ENCODE assay signal across 10 cellular contexts in the genomic region with DNA sequence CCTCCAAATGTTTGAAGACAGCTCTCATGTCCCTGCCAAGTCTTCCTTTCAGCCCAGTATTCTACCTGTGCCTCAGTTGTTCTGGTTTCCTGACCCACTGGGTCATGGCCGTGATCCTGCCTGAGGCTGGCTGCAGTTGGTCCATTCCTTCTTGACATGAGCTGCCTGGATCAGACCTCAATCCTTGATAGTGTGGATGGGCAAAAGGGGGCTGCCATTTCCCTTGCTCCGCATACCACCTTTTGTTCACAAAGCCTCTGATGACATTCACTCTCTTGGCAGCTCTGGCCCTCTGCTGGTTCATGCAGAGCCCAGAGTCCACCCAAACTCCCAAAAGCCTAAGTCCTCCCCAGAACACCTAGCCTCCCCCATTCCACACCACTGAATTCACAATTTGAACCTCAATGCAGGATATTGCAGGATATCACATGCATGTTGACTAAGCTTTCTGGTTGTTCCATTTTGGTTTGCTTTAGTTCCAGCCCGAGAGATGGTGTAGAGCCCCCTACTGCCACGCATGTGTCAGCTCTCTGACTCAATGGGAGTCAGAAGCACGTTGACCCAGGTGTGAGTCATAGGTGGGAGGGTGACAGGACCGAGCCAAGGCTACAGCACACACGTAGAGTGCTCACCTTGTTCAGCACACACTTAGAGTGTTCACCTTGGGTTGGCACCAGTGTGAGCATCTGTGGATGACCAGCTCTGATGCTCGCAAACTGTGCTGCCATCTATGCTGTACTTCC.
DNase-seq lines count a peak whose midpoint lies in the region; ATAC-seq and TF ChIP-seq lines count a peak whose summit lies in the region.
"Had no signal": no experiment of that assay in that cellular context is flagged by ENCODE, and none has a peak within 500 bp of the region (broad histone marks: within the 10 kb centered on the region; RNA-seq: fewer than 3 reads in every experiment).

No MANE protein-coding gene starts in this region.

- TF ChIP-seq CTCF in activated CD8-positive, alpha-beta T cell treated with anti-CD3 and anti-CD28 coated beads for 36 hours (IDR thresholded peaks at IDR 0.05), result no peak
- peak; percentile 35; the same call in 1 of the 2 replicates for TF ChIP-seq CTCF in OCI-LY7 (conservative IDR thresholded peaks at IDR 0.05; ENCODE audit: low read length)
- TF ChIP-seq CTCF in GM13976 (IDR thresholded peaks at IDR 0.05; ENCODE audit: borderline replicate concordance, control extremely low read depth, extremely low read depth, insufficient read depth, missing control alignments), result no peak

- in situ Hi-C loops in GM13976 (cut with MboI; ENCODE audit: low sequenced_read_pairs, unreplicated experiment), result no loop called here

- H3K9me2 ChIP-seq in OCI-LY7 (ENCODE audit: insufficient read depth, low read length), result no peaks in the 10 kb centered on the region

- H3K27ac Mint-ChIP-seq in activated CD8-positive, alpha-beta T cell treated with anti-CD3 and anti-CD28 coated beads for 36 hours, result peak overlapping the region; percentile 2
- H3K27ac Mint-ChIP-seq in activated CD8-positive, alpha-beta T cell treated with anti-CD3 and anti-CD28 coated beads, Interleukin-2, amount 10 ng/mL, durations not matched to agents 7 days and 5 days, result no peak overlapping the region
- H3K27ac Mint-ChIP-seq in naive thymus-derived CD8-positive, alpha-beta T cell, result no peak overlapping the region
- H3K27ac Mint-ChIP-seq: activated naive CD8-positive, alpha-beta T cell treated with anti-CD3 and anti-CD28 coated beads, Interleukin-2, amount 10 ng/mL, durations not matched to agents 7 days and 5 days had no signal

- intact Hi-C loops in activated CD8-positive, alpha-beta T cell treated with anti-CD3 and anti-CD28 coated beads for 36 hours (cut with micrococcal nuclease), result no loop called here
- intact Hi-C loops in OCI-LY7 (cut with micrococcal nuclease; ENCODE audit: unreplicated experiment), result no loop called here

- peak; percentile 97 for ATAC-seq in activated CD8-positive, alpha-beta T cell treated with anti-CD3 and anti-CD28 coated beads for 36 hours
- ATAC-seq in activated CD8-positive, alpha-beta T cell treated with anti-CD3 and anti-CD28 coated beads, Interleukin-2, amount 10 ng/mL, durations not matched to agents 7 days and 5 days, result no peak
- no peak for ATAC-seq in naive thymus-derived CD8-positive, alpha-beta T cell

- no peaks in the 10 kb centered on the region for H3K9me3 ChIP-seq in OCI-LY7 (ENCODE audit: low read length)

- no peak overlapping the region for H3K4me3 ChIP-seq in OCI-LY7 (ENCODE audit: low read depth, low read length, poor library complexity, severe bottlenecking)

- peaks cover 14% of the 10 kb centered on the region for H3K4me1 Mint-ChIP-seq in activated CD8-positive, alpha-beta T cell treated with anti-CD3 and anti-CD28 coated beads for 36 hours (ENCODE audit: low read depth)
- H3K4me1 Mint-ChIP-seq in activated CD8-positive, alpha-beta T cell treated with anti-CD3 and anti-CD28 coated beads, Interleukin-2, amount 10 ng/mL, durations not matched to agents 7 days and 5 days (ENCODE audit: low read depth), result peaks cover under 1% of the 10 kb centered on the region
- peaks cover 0 to 3% (median 0%) of the 10 kb centered on the region in 4 donors for H3K4me1 Mint-ChIP-seq in naive thymus-derived CD8-positive, alpha-beta T cell

- H3K9me3 Mint-ChIP-seq in activated CD8-positive, alpha-beta T cell treated with anti-CD3 and anti-CD28 coated beads for 36 hours, result no peaks in the 10 kb centered on the region
- no peaks in the 10 kb centered on the region for H3K9me3 Mint-ChIP-seq in activated CD8-positive, alpha-beta T cell treated with anti-CD3 and anti-CD28 coated beads, Interleukin-2, amount 10 ng/mL, durations not matched to agents 7 days and 5 days (ENCODE audit: insufficient read depth)
- no peaks in the 10 kb centered on the region for H3K9me3 Mint-ChIP-seq in naive thymus-derived CD8-positive, alpha-beta T cell
- H3K9me3 Mint-ChIP-seq: activated naive CD8-positive, alpha-beta T cell treated with anti-CD3 and anti-CD28 coated beads, Interleukin-2, amount 10 ng/mL, durations not matched to agents 7 days and 5 days had no signal

- peak; percentile 75 for DNase-seq in activated CD8-positive, alpha-beta T cell treated with anti-CD3 and anti-CD28 coated beads for 36 hours
- DNase-seq in activated CD8-positive, alpha-beta T cell treated with anti-CD3 and anti-CD28 coated beads, Interleukin-2, amount 10 ng/mL, durations not matched to agents 7 days and 5 days, result no peak
- DNase-seq in OCI-LY7 (ENCODE audit: low spot score) (no peak), epithelial cell of prostate (ENCODE audit: low read depth, low spot score) (peak; percentile 58), GM13976 (ENCODE audit: low spot score) (no peak), GM19240 (ENCODE audit: insufficient read length, low spot score) (no peak)
- peak; percentile 19 for DNase-seq in stimulated activated CD8-positive, alpha-beta memory T cell treated with anti-CD3 and anti-CD28 coated beads, Interleukin-4, amount 100 ng/mL, for 24 hours (ENCODE audit: low read depth)
- no peak for DNase-seq in naive thymus-derived CD8-positive, alpha-beta T cell
- DNase-seq: activated naive CD8-positive, alpha-beta T cell treated with anti-CD3 and anti-CD28 coated beads, Interleukin-2, amount 10 ng/mL, durations not matched to agents 7 days and 5 days; NCI-H1436 had no signal

- peaks cover 4% of the 10 kb centered on the region for H3K27me3 Mint-ChIP-seq in activated CD8-positive, alpha-beta T cell treated with anti-CD3 and anti-CD28 coated beads for 36 hours
- H3K27me3 Mint-ChIP-seq in activated CD8-positive, alpha-beta T cell treated with anti-CD3 and anti-CD28 coated beads, Interleukin-2, amount 10 ng/mL, durations not matched to agents 7 days and 5 days (ENCODE audit: low read depth), result peaks cover 14% of the 10 kb centered on the region
- H3K27me3 Mint-ChIP-seq in naive thymus-derived CD8-positive, alpha-beta T cell, result peaks cover 0 to 12% (median 3%) of the 10 kb centered on the region in 5 donors

- POLR2A ChIA-PET in activated CD8-positive, alpha-beta T cell treated with anti-CD3 and anti-CD28 coated beads for 36 hours (lab: Charles Lee), result interaction anchor here (1.2 to 1.3 kb wide), 2 partner anchors 90 to 149 kb away, joined by 3 to 4 read pairs; no protein-coding TSS in a partner anchor
- POLR2A ChIA-PET in activated CD8-positive, alpha-beta T cell treated with anti-CD3 and anti-CD28 coated beads, Interleukin-2, amount 10 ng/mL, durations not matched to agents 7 days and 5 days (lab: Charles Lee), result no interaction called here
- POLR2A ChIA-PET in OCI-LY7 (lab: Charles Lee), result no interaction called here
- POLR2A ChIA-PET in naive thymus-derived CD8-positive, alpha-beta T cell (lab: Charles Lee), result no interaction called here

- no peaks in the 10 kb centered on the region for H3K36me3 ChIP-seq in OCI-LY7 (ENCODE audit: insufficient read depth, low read length)

- CTCF ChIA-PET in activated CD8-positive, alpha-beta T cell treated with anti-CD3 and anti-CD28 coated beads for 36 hours (lab: Charles Lee), result interaction anchor here (0.8 to 2.0 kb wide), 5 partner anchors 8 to 229 kb away, joined by 3 to 5 read pairs (median 3); no protein-coding TSS in a partner anchor
- CTCF ChIA-PET in activated CD8-positive, alpha-beta T cell treated with anti-CD3 and anti-CD28 coated beads, Interleukin-2, amount 10 ng/mL, durations not matched to agents 7 days and 5 days (lab: Charles Lee), result interaction anchor here (0.9 to 1.2 kb wide), 3 partner anchors 20 to 230 kb away, joined by 3 to 5 read pairs (median 3); no protein-coding TSS in a partner anchor
- CTCF ChIA-PET in OCI-LY7 (lab: Charles Lee; ENCODE audit: unreplicated experiment), result no interaction called here

- no peaks in the 10 kb centered on the region for H3K4me1 ChIP-seq in OCI-LY7 (ENCODE audit: insufficient read depth, low read length, poor library complexity, severe bottlenecking)

- H3K4me2 ChIP-seq in OCI-LY7 (ENCODE audit: low read length), result no peak overlapping the region

- no TSS peak for BruUV-seq in OCI-LY7 (replicated peaks; lab: Mats Ljungman, UMichigan)

- H3K4me3 Mint-ChIP-seq in activated CD8-positive, alpha-beta T cell treated with anti-CD3 and anti-CD28 coated beads for 36 hours, result no peak overlapping the region
- H3K4me3 Mint-ChIP-seq in activated CD8-positive, alpha-beta T cell treated with anti-CD3 and anti-CD28 coated beads, Interleukin-2, amount 10 ng/mL, durations not matched to agents 7 days and 5 days, result no peak overlapping the region
- H3K4me3 Mint-ChIP-seq in naive thymus-derived CD8-positive, alpha-beta T cell, result no peak overlapping the region
- H3K4me3 Mint-ChIP-seq: activated naive CD8-positive, alpha-beta T cell treated with anti-CD3 and anti-CD28 coated beads, Interleukin-2, amount 10 ng/mL, durations not matched to agents 7 days and 5 days had no signal

- H2AFZ ChIP-seq in OCI-LY7 (ENCODE audit: low read length), result no peak overlapping the region

- H4K20me1 ChIP-seq in OCI-LY7 (ENCODE audit: insufficient read depth, low read length), result no peaks in the 10 kb centered on the region

- H3K27ac ChIP-seq in OCI-LY7 (ENCODE audit: low read depth, low read length, poor library complexity, severe bottlenecking) (no peak overlapping the region), epithelial cell of prostate (no peak overlapping the region)

- H3K79me2 ChIP-seq in OCI-LY7 (ENCODE audit: insufficient read depth, low read depth, low read length), result no peaks in the 10 kb centered on the region

- no peaks in the 10 kb centered on the region for H3K36me3 Mint-ChIP-seq in activated CD8-positive, alpha-beta T cell treated with anti-CD3 and anti-CD28 coated beads for 36 hours (ENCODE audit: low read depth)
- H3K36me3 Mint-ChIP-seq in activated CD8-positive, alpha-beta T cell treated with anti-CD3 and anti-CD28 coated beads, Interleukin-2, amount 10 ng/mL, durations not matched to agents 7 days and 5 days (ENCODE audit: low read depth), result no peaks in the 10 kb centered on the region
- no peaks in the 10 kb centered on the region for H3K36me3 Mint-ChIP-seq in naive thymus-derived CD8-positive, alpha-beta T cell
- H3K36me3 Mint-ChIP-seq: activated naive CD8-positive, alpha-beta T cell treated with anti-CD3 and anti-CD28 coated beads, Interleukin-2, amount 10 ng/mL, durations not matched to agents 7 days and 5 days had no signal

Comparison
In these comparisons a context has a peak if more than half of its experiments do, and no peak if none do; other contexts are left out.
1. DNase-seq: peak in activated CD8-positive, alpha-beta T cell treated with anti-CD3 and anti-CD28 coated beads for 36 hours (single experiment), epithelial cell of prostate (single experiment) and stimulated activated CD8-positive, alpha-beta memory T cell treated with anti-CD3 and anti-CD28 coated beads, Interleukin-4, amount 100 ng/mL, for 24 hours (single experiment); none in activated CD8-positive, alpha-beta T cell treated with anti-CD3 and anti-CD28 coated beads, Interleukin-2, amount 10 ng/mL, durations not matched to agents 7 days and 5 days (single experiment), OCI-LY7 (single experiment), naive thymus-derived CD8-positive, alpha-beta T cell (0 of 10), GM13976 (single experiment) and GM19240 (single experiment).